In genomic region chr5:56075361-56075760, GRCh38 we compare ENCODE assay signal across 15 cellular contexts.
DNase-seq lines count a peak whose midpoint lies in the region; ATAC-seq and TF ChIP-seq lines count a peak whose summit lies in the region.
"Had no signal": no experiment of that assay in that cellular context is flagged by ENCODE, and none has a peak within 500 bp of the region (broad histone marks: within the 10 kb centered on the region; RNA-seq: fewer than 3 reads in every experiment).

No MANE protein-coding gene starts in this region.

- H3K4me3 ChIP-seq in CD4-positive, CD25-positive, alpha-beta regulatory T cell (ENCODE audit: low read depth, low read length), result no peak overlapping the region
- no peak overlapping the region for H3K4me3 ChIP-seq in astrocyte of the cerebellum (ENCODE audit: low read depth, low read length)
- H3K4me3 ChIP-seq in left ventricle myocardium inferior, result no peak overlapping the region
- H3K4me3 ChIP-seq: adrenal gland, spleen had no signal

- no peak for ATAC-seq in CD4-positive, CD25-positive, alpha-beta regulatory T cell (ENCODE audit: low read depth in 2 of 2)
- ATAC-seq in sciatic nerve (peak; percentile 84), foreskin keratinocyte (no peak), GM18517 (IDR thresholded peaks at IDR 0.05; ENCODE audit: unreplicated experiment) (no peak)

- no peak for DNase-seq in CD4-positive, CD25-positive, alpha-beta regulatory T cell
- peak; percentile 78 for DNase-seq in astrocyte of the cerebellum (ENCODE audit: low read depth)
- DNase-seq in left ventricle myocardium inferior, result peak; percentile 44
- DNase-seq in sciatic nerve (ENCODE audit: low spot score), result no peak
- DNase-seq in foreskin keratinocyte, result no peak
- no peak for DNase-seq in NCI-H446 (lab: John Stamatoyannopoulos, UW)
- DNase-seq in stimulated activated CD4-positive, alpha-beta T cell treated with anti-CD3 and anti-CD28 coated beads, Interleukin-4, amount 100 ng/mL, for 4 hours, result no peak
- DNase-seq: activated CD8-positive, alpha-beta memory T cell treated with anti-CD3 and anti-CD28 coated beads, Interleukin-2, amount 50 U/mL, for 4 hours; effector memory CD4-positive, alpha-beta T cell; NCI-H1048; NCI-H345; spleen had no signal

- no peaks in the 10 kb centered on the region for H3K27me3 Mint-ChIP-seq in CD4-positive, CD25-positive, alpha-beta regulatory T cell

- peak overlapping the region in 2 of 3 donors; percentile 12 to 67 for H3K27ac Mint-ChIP-seq in CD4-positive, CD25-positive, alpha-beta regulatory T cell

- peaks cover 34% of the 10 kb centered on the region for H3K4me1 ChIP-seq in CD4-positive, CD25-positive, alpha-beta regulatory T cell (ENCODE audit: control insufficient read depth, insufficient read depth, low read length, poor library complexity, severe bottlenecking)
- H3K4me1 ChIP-seq in left ventricle myocardium inferior, result peaks cover 46% of the 10 kb centered on the region
- no peaks in the 10 kb centered on the region for H3K4me1 ChIP-seq in foreskin keratinocyte

- H3K9me3 Mint-ChIP-seq in CD4-positive, CD25-positive, alpha-beta regulatory T cell, result peaks cover 0 to 2% (median 0%) of the 10 kb centered on the region in 7 donors

- H3K9me3 ChIP-seq in CD4-positive, CD25-positive, alpha-beta regulatory T cell (ENCODE audit: control insufficient read depth in 2 of 2, low read length in 2 of 2), result no peaks in the 10 kb centered on the region
- no peaks in the 10 kb centered on the region for H3K9me3 ChIP-seq in left ventricle myocardium inferior (replicated peaks)
- H3K9me3 ChIP-seq: adrenal gland, spleen had no signal

- in situ Hi-C loops in astrocyte of the cerebellum (cut with HindIII; ENCODE audit: low sequenced_read_pairs), result no loop called here

- H3K36me3 ChIP-seq in CD4-positive, CD25-positive, alpha-beta regulatory T cell (ENCODE audit: control insufficient read depth, insufficient read depth, low read length), result no peaks in the 10 kb centered on the region
- H3K36me3 ChIP-seq in left ventricle myocardium inferior, result no peaks in the 10 kb centered on the region
- H3K36me3 ChIP-seq: adrenal gland, spleen had no signal

- H3K4me1 Mint-ChIP-seq in CD4-positive, CD25-positive, alpha-beta regulatory T cell, result peaks cover 25 to 64% (median 39%) of the 10 kb centered on the region in 4 donors

- no peaks in the 10 kb centered on the region for H3K27me3 ChIP-seq in CD4-positive, CD25-positive, alpha-beta regulatory T cell (ENCODE audit: control insufficient read depth, insufficient read depth, low read length)
- peaks cover 4% of the 10 kb centered on the region for H3K27me3 ChIP-seq in left ventricle myocardium inferior (ENCODE audit: low read depth)
- peaks cover 8% of the 10 kb centered on the region for H3K27me3 ChIP-seq in foreskin keratinocyte
- H3K27me3 ChIP-seq: adrenal gland, spleen had no signal

- no peak overlapping the region for H3K27ac ChIP-seq in CD4-positive, CD25-positive, alpha-beta regulatory T cell (ENCODE audit: insufficient read depth, low read length, poor library complexity, severe bottlenecking)
- H3K27ac ChIP-seq in left ventricle myocardium inferior (replicated peaks), result peak overlapping the region; percentile 84
- no peak overlapping the region for H3K27ac ChIP-seq in foreskin keratinocyte
- H3K27ac ChIP-seq: RWPE1 had no signal

- peaks cover 3% of the 10 kb centered on the region for H3K36me3 Mint-ChIP-seq in CD4-positive, CD25-positive, alpha-beta regulatory T cell

- no peak overlapping the region for H3K4me3 Mint-ChIP-seq in CD4-positive, CD25-positive, alpha-beta regulatory T cell

- TF ChIP-seq CTCF in astrocyte of the cerebellum (IDR thresholded peaks at IDR 0.05; ENCODE audit: low read depth, low read length, missing control alignments), result no peak
- TF ChIP-seq CTCF in left ventricle myocardium inferior (IDR thresholded peaks at IDR 0.05; ENCODE audit: borderline replicate concordance), result no peak
- no peak for TF ChIP-seq CTCF in foreskin keratinocyte (conservative IDR thresholded peaks at IDR 0.05)

- intact Hi-C loops in left ventricle myocardium inferior (cut with micrococcal nuclease), result no loop called here
- intact Hi-C loops in sciatic nerve (cut with DNase I), result no loop called here

Comparison
In these comparisons a context has a peak if more than half of its experiments do, and no peak if none do; other contexts are left out.
1. DNase-seq: peak in astrocyte of the cerebellum (single experiment) and left ventricle myocardium inferior (single experiment); none in CD4-positive, CD25-positive, alpha-beta regulatory T cell (0 of 3), sciatic nerve (single experiment), foreskin keratinocyte (0 of 2), NCI-H446 (0 of 2) and stimulated activated CD4-positive, alpha-beta T cell treated with anti-CD3 and anti-CD28 coated beads, Interleukin-4, amount 100 ng/mL, for 4 hours (0 of 2).